ENCODE assay signal across 8 cellular contexts in the genomic region with DNA sequence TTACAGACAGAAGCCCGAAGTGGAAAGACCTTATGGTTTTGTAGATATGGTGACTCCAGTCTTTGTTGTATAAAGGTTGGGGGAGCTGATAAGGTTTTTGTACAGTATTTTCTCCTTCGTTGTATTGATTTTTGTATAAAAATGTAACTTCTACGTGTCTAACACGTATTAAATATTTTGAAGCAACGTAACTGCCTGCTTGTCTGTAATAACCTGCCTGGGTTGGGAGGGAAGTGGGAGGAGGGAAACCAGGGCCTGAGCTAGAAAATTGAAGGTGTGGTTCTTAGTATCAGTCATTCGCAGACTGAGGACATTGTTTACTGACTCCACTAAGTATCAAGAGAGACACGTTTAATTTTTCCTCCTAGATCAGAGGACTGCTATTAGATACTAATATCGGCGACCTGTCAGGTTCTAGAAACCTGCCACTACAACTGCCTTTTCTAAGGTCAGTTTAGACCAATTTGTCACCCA. TPM values are rescaled to one million over a fixed set of nuclear protein-coding genes. Genes with fewer than 3 reads are reported as not detected.
DNase-seq lines count a peak whose midpoint lies in the region; ATAC-seq and TF ChIP-seq lines count a peak whose summit lies in the region.

No MANE protein-coding gene starts in this region.

- intact Hi-C loops in activated T-helper 1 cell treated with anti-CD3 and anti-CD28 coated beads, Interleukin-12 subunit alpha, Interleukin-12 subunit beta, Interleukin-2, Interleukin-4 antibody, amounts not matched to agents 30 ng/mL and 10 ng/mL and 1 ng/mL, durations not matched to agents 14 hours and 24 hours and 36 hours (cut with micrococcal nuclease): loop anchor here (1.0 to 10.0 kb wide), 13 partner anchors 9 to 1524 kb away; partner anchors contain the start of genes ACBD6 and STX6

- H3K9me3 ChIP-seq in HUES6 (ENCODE audit: control insufficient read depth, insufficient read depth, low read depth, low read length) (no peaks in the 10 kb centered on the region), iPS-18a (ENCODE audit: control insufficient read depth, low read depth, low read length) (no peaks in the 10 kb centered on the region)

- H3K4me3 ChIP-seq in AG09309 (ENCODE audit: control insufficient read depth, low read depth, low read length): peak overlapping the region; percentile 82
- H3K4me3 ChIP-seq in HUES6 (ENCODE audit: low read depth, low read length): peak overlapping the region; percentile 78
- H3K4me3 ChIP-seq in iPS-18a (ENCODE audit: low read length): peak overlapping the region; percentile 78

- peak overlapping the region; percentile 95 for H3K27ac Mint-ChIP-seq in activated T-helper 1 cell treated with anti-CD3 and anti-CD28 coated beads, Interleukin-12 subunit alpha, Interleukin-12 subunit beta, Interleukin-2, Interleukin-4 antibody, amounts not matched to agents 30 ng/mL and 10 ng/mL and 1 ng/mL, durations not matched to agents 14 hours and 24 hours and 36 hours

- no peak for TF ChIP-seq CTCF in AG09309 (IDR thresholded peaks at IDR 0.05; ENCODE audit: control insufficient read depth, insufficient read depth, low read depth, low read length, missing control alignments)

- ATAC-seq in GM19467 (IDR thresholded peaks at IDR 0.05; ENCODE audit: unreplicated experiment): no peak

- H3K27me3 Mint-ChIP-seq in activated T-helper 1 cell treated with anti-CD3 and anti-CD28 coated beads, Interleukin-12 subunit alpha, Interleukin-12 subunit beta, Interleukin-2, Interleukin-4 antibody, amounts not matched to agents 30 ng/mL and 10 ng/mL and 1 ng/mL, durations not matched to agents 14 hours and 24 hours and 36 hours (ENCODE audit: insufficient read depth): peaks cover 7% of the 10 kb centered on the region

- H3K4me1 Mint-ChIP-seq in activated T-helper 1 cell treated with anti-CD3 and anti-CD28 coated beads, Interleukin-12 subunit alpha, Interleukin-12 subunit beta, Interleukin-2, Interleukin-4 antibody, amounts not matched to agents 30 ng/mL and 10 ng/mL and 1 ng/mL, durations not matched to agents 14 hours and 24 hours and 36 hours (ENCODE audit: low read depth): peaks cover 63% of the 10 kb centered on the region

- H3K4me3 Mint-ChIP-seq in activated T-helper 1 cell treated with anti-CD3 and anti-CD28 coated beads, Interleukin-12 subunit alpha, Interleukin-12 subunit beta, Interleukin-2, Interleukin-4 antibody, amounts not matched to agents 30 ng/mL and 10 ng/mL and 1 ng/mL, durations not matched to agents 14 hours and 24 hours and 36 hours: peak overlapping the region; percentile 98

- H3K27me3 ChIP-seq in HUES6 (ENCODE audit: control insufficient read depth, insufficient read depth, low read length): peaks cover 51% of the 10 kb centered on the region
- peaks cover 36% of the 10 kb centered on the region for H3K27me3 ChIP-seq in iPS-18a (ENCODE audit: control insufficient read depth, insufficient read depth, low read length)

- DNase-seq in AG09309 (ENCODE audit: low read depth): no peak
- peak; percentile 34 for DNase-seq in activated T-helper 1 cell treated with anti-CD3 and anti-CD28 coated beads, Interleukin-12 subunit alpha, Interleukin-12 subunit beta, Interleukin-2, Interleukin-4 antibody, amounts not matched to agents 30 ng/mL and 10 ng/mL and 1 ng/mL, durations not matched to agents 14 hours and 24 hours and 36 hours (ENCODE audit: low spot score)
- peak; percentile 53 for DNase-seq in stimulated activated CD8-positive, alpha-beta memory T cell treated with anti-CD3 and anti-CD28 coated beads, Interleukin-4, amount 100 ng/mL, for 48 hours
- DNase-seq in NCI-H524 treated with DMSO at 0.1 percent for 48 hours (lab: John Stamatoyannopoulos, UW): no peak
- no peak for DNase-seq in NCI-H345 treated with DMSO at 0.1 percent for 48 hours (lab: John Stamatoyannopoulos, UW; ENCODE audit: unreplicated experiment)

- H3K36me3 Mint-ChIP-seq in activated T-helper 1 cell treated with anti-CD3 and anti-CD28 coated beads, Interleukin-12 subunit alpha, Interleukin-12 subunit beta, Interleukin-2, Interleukin-4 antibody, amounts not matched to agents 30 ng/mL and 10 ng/mL and 1 ng/mL, durations not matched to agents 14 hours and 24 hours and 36 hours (ENCODE audit: low read depth): peaks cover 45% of the 10 kb centered on the region

- no peaks in the 10 kb centered on the region for H3K9me3 Mint-ChIP-seq in activated T-helper 1 cell treated with anti-CD3 and anti-CD28 coated beads, Interleukin-12 subunit alpha, Interleukin-12 subunit beta, Interleukin-2, Interleukin-4 antibody, amounts not matched to agents 30 ng/mL and 10 ng/mL and 1 ng/mL, durations not matched to agents 14 hours and 24 hours and 36 hours

- H3K4me1 ChIP-seq in HUES6 (ENCODE audit: control insufficient read depth, insufficient read depth, low read length) (peaks cover 31% of the 10 kb centered on the region), iPS-18a (ENCODE audit: control insufficient read depth, low read depth, low read length) (peaks cover 31% of the 10 kb centered on the region)

- no peak overlapping the region for H3K9ac ChIP-seq in HUES6 (ENCODE audit: low read length)
- peak overlapping the region; percentile 26 for H3K9ac ChIP-seq in iPS-18a (ENCODE audit: low read length)

- no peaks in the 10 kb centered on the region for H3K36me3 ChIP-seq in HUES6 (ENCODE audit: control insufficient read depth, insufficient read depth, low read length)
- no peaks in the 10 kb centered on the region for H3K36me3 ChIP-seq in iPS-18a (ENCODE audit: control insufficient read depth, low read depth, low read length)

- H3K27ac ChIP-seq in HUES6 (ENCODE audit: low read depth, low read length) (no peak overlapping the region), iPS-18a (ENCODE audit: low read length) (no peak overlapping the region)

RNA-seq across cellular contexts. Expression of gene IER5, which starts 2.2 kb away (rescaled TPM):
- total RNA-seq in activated T-helper 1 cell treated with anti-CD3 and anti-CD28 coated beads, Interleukin-12 subunit alpha, Interleukin-12 subunit beta, Interleukin-2, Interleukin-4 antibody, amounts not matched to agents 30 ng/mL and 10 ng/mL and 1 ng/mL, durations not matched to agents 14 hours and 24 hours and 36 hours: 59.4 and 61.5 TPM in 2 replicates

RNA-seq across cellular contexts. Expression of gene MR1, which starts 56.9 kb away (rescaled TPM):
- total RNA-seq in activated T-helper 1 cell treated with anti-CD3 and anti-CD28 coated beads, Interleukin-12 subunit alpha, Interleukin-12 subunit beta, Interleukin-2, Interleukin-4 antibody, amounts not matched to agents 30 ng/mL and 10 ng/mL and 1 ng/mL, durations not matched to agents 14 hours and 24 hours and 36 hours: 16.6 and 17.6 TPM in 2 replicates

Comparison
In these comparisons a context has a peak if more than half of its experiments do, and no peak if none do; other contexts are left out.
1. DNase-seq: peak in activated T-helper 1 cell treated with anti-CD3 and anti-CD28 coated beads, Interleukin-12 subunit alpha, Interleukin-12 subunit beta, Interleukin-2, Interleukin-4 antibody, amounts not matched to agents 30 ng/mL and 10 ng/mL and 1 ng/mL, durations not matched to agents 14 hours and 24 hours and 36 hours (single experiment) and stimulated activated CD8-positive, alpha-beta memory T cell treated with anti-CD3 and anti-CD28 coated beads, Interleukin-4, amount 100 ng/mL, for 48 hours (single experiment); none in AG09309 (single experiment), NCI-H524 treated with DMSO at 0.1 percent for 48 hours (single experiment) and NCI-H345 treated with DMSO at 0.1 percent for 48 hours (single experiment).
2. Peak in every context shown above with its lines, with median percentiles within 50 percentile points of each other: H3K4me3 ChIP-seq.